ENCODE assay signal across 21 cellular contexts in genomic region chr4:173934933-173935620, GRCh38.
DNase-seq lines count a peak whose midpoint lies in the region; ATAC-seq and TF ChIP-seq lines count a peak whose summit lies in the region.
"Had no signal": no experiment of that assay in that cellular context is flagged by ENCODE, and none has a peak within 500 bp of the region (broad histone marks: within the 10 kb centered on the region; RNA-seq: fewer than 3 reads in every experiment).

No MANE protein-coding gene starts in this region.

- no peak overlapping the region for H3K4me3 ChIP-seq in fibroblast of villous mesenchyme (ENCODE audit: low read depth, low read length)
- H3K4me3 ChIP-seq: GM12878, lung, skin epidermis had no signal

- DNase-seq in ELF-1 (ENCODE audit: low read depth, low spot score) (peak; percentile 19), SK-N-DZ (ENCODE audit: low spot score) (peak; percentile 40), fibroblast of villous mesenchyme (ENCODE audit: low read depth) (peak; percentile 69), omental fat pad (ENCODE audit: low spot score) (no peak), anterior cingulate cortex (lab: John Stamatoyannopoulos, UW) (no peak), dedifferentiated amniotic fluid mesenchymal stem cell (ENCODE audit: extremely low spot score) (no peak)
- no peak for DNase-seq in activated CD4-positive, CD25-positive, alpha-beta regulatory T cell (lab: John Stamatoyannopoulos, UW)
- DNase-seq: aorta; Calu3; DND-41; NCI-H1694; NCI-H2171; NCI-H524 treated with DMSO at 0.1 percent for 48 hours; nucleus accumbens; stimulated activated CD4-positive, alpha-beta T cell treated with anti-CD3 and anti-CD28 coated beads, Interleukin-1b, Interleukin-23, amount 100 ng/mL, for 48 hours; substantia nigra; T-helper 2 cell had no signal

- ATAC-seq in omental fat pad (ENCODE audit: low FRiP score): peak; percentile 31
- ATAC-seq: GM12878, Panc1 had no signal

- no peak for TF ChIP-seq CTCF in fibroblast of villous mesenchyme (IDR thresholded peaks at IDR 0.05; ENCODE audit: insufficient read depth, low read depth, low read length)
- TF ChIP-seq CTCF in omental fat pad (IDR thresholded peaks at IDR 0.05): no peak

Comparison
In these comparisons a context has a peak if more than half of its experiments do, and no peak if none do; other contexts are left out.
1. DNase-seq: peak in ELF-1 (single experiment), SK-N-DZ (single experiment) and fibroblast of villous mesenchyme (single experiment); none in omental fat pad (single experiment), anterior cingulate cortex (0 of 58), dedifferentiated amniotic fluid mesenchymal stem cell (single experiment) and activated CD4-positive, CD25-positive, alpha-beta regulatory T cell (0 of 4).